ENCODE assay signal across 8 cellular contexts in the genomic region with DNA sequence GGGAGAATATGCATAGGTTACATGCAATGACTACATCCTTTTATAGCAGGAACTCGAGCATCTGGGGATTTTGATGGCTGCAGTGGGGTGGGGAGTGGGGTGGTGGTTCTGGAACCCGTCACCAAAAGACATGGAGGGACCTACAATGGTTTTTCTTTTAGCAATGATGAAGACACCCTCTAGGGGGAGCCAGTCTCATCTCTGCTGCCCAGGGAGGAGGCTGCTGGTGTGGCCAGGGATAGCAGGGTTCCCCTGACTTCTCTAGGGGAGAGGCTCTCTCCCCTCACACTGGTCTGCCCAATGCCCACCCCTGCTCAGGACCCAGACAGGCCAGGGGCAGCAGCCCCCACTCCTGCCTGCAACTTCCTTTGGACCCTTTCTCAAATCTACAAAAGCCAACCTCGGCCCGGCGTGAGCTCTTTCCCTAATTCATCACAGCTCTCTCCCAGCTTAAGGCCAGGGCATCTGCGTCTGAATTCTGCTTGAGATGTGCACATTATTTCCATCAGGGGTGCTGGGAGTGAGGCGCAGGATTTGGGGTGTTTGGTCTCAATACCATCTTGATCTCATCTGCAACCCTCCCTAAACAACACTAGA.
DNase-seq lines count a peak whose midpoint lies in the region; ATAC-seq lines count a peak whose summit lies in the region.

No MANE protein-coding gene starts in this region.

- intact Hi-C loops in posterior cingulate gyrus (cut with DNase I) = no loop called here

- ATAC-seq in GM21423 (IDR thresholded peaks at IDR 0.05; ENCODE audit: unreplicated experiment) = peak; percentile 76
- no peak for ATAC-seq in activated CD4-positive, CD25-positive, alpha-beta regulatory T cell treated with anti-CD3 and anti-CD28 coated beads, Interleukin-2, amount 50 U/mL, for 24 hours

- DNase-seq in NCI-H1105 treated with DMSO at 0.1 percent for 48 hours (lab: John Stamatoyannopoulos, UW) (peak; percentile 28), NCI-H1105 (lab: John Stamatoyannopoulos, UW) (no peak), HuH-7 (ENCODE audit: low spot score) (peak; percentile 65), SK-N-DZ (ENCODE audit: low spot score) (peak; percentile 48), fibroblast of gingiva (ENCODE audit: low read depth) (peak; percentile 31), posterior cingulate gyrus (peak in 6 of 10 donors; percentile 26 to 90 (median 64))
